1 cellular context compared by ENCODE assay signal in the genomic region with DNA sequence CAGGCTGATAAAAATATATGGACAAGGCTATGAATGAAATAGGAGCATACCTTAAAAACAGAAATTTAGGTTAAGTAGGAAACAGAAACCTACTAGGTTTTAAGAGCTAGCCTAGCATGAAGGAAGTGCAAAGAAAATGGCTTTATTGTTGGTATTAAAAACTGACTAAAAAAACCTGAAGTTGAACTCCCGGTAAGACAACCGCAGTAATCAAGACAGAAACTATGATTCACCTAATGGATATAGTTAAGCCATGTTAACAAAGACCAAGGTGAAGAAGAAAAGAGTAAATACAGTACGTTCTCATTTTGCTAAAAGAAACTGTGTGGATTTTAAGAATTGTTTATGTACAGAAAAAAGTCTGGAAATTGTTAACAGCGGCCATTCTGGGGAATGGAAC.
TF ChIP-seq lines count a peak whose summit lies in the region.

No MANE protein-coding gene starts in this region.

TF ChIP-seq in HEK293, 187 proteins besides CTCF, POLR2A, EP300 and RAD21 (continued from another document):
- TF ChIP-seq ZNF664 (tag by site-specific recombination; IDR thresholded peaks at IDR 0.05) = peak; percentile 27; the same call in 1 of the 2 replicates
- no peak for TF ChIP-seq HOXD13 (CRISPR knock-in tag; IDR thresholded peaks at IDR 0.05; ENCODE audit: borderline replicate concordance)
